ENCODE assay signal across 8 cellular contexts in the genomic region with DNA sequence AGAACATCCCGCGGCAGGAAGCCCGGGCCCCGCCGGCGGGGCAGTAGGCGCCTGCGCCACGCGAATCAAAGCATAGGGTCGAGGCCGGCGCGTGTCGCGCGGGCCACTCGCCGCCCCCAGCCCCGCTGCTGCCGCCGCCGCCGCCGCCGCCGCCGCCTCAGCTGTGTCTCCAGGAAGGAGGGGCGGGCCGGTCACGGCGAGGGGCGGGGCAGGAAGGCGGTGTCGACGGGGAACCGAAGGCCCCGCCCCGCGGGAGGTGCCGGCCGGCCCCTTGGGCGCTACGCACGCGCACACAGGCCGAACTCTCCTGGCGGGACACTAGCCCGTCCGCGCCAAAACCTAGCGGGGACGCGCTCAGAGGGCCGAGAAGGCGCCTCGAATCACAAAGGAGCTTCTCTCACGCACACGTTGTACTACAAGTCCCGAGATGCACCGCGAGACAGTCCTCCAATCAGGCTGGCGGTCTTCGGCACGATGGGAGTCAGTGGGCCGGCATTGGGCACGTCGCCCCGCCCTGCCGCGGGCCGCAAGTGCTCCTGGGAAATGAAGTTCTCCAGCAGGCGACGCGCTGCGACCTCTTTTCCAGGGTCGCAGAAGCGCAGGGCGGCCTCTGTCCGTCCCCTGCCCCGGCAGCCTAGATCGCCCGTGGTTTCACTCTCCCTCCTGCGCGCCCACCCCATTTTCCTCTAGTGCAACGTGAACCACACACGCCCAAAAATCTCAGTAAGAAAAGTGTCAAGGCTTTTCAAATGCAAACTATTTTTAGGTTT. TPM values are rescaled to one million over a fixed set of nuclear protein-coding genes. Genes with fewer than 3 reads are reported as not detected.
DNase-seq lines count a peak whose midpoint lies in the region; ATAC-seq and TF ChIP-seq lines count a peak whose summit lies in the region.

TSS of gene RALGAPA2 (minus strand) at position 171 of the 770 bp plus-strand sequence. CDS start at position 7, 164 bp downstream.

- peak; percentile 95 for ATAC-seq in HG02759 (IDR thresholded peaks at IDR 0.05; ENCODE audit: unreplicated experiment)
- ATAC-seq in Right ventricle myocardium inferior, result peak; percentile 99

- H3K36me3 ChIP-seq in ovary, result no peaks in the 10 kb centered on the region
- no peaks in the 10 kb centered on the region for H3K36me3 ChIP-seq in thyroid gland

- intact Hi-C loops in Right ventricle myocardium inferior (cut with DNase I) (loop anchor here (5.0 kb wide), 1 partner anchor 45 kb away; no protein-coding TSS in a partner anchor), ovary (cut with DNase I) (no loop called here), thyroid gland (cut with DNase I) (no loop called here)

- TF ChIP-seq POLR2A in ovary (IDR thresholded peaks at IDR 0.05) (peak; percentile 48), thyroid gland (IDR thresholded peaks at IDR 0.05) (peak; percentile 88 to 94)

- no peak for TF ChIP-seq CTCF in GM12864 (IDR thresholded peaks at IDR 0.05; ENCODE audit: low read depth, low read length, missing control alignments)
- no peak for TF ChIP-seq CTCF in ovary (IDR thresholded peaks at IDR 0.05)
- peak in 1 of 6 experiments; percentile 37 for TF ChIP-seq CTCF in thyroid gland (IDR thresholded peaks at IDR 0.05)

- H3K9me3 ChIP-seq in ovary, result no peaks in the 10 kb centered on the region
- H3K9me3 ChIP-seq in thyroid gland, result no peaks in the 10 kb centered on the region

- DNase-seq in GM12864 (ENCODE audit: low read depth) (peak; percentile 94), NCI-H1417 (lab: John Stamatoyannopoulos, UW) (peak; percentile 91 to 100 (median 99)), SW 1271 (lab: John Stamatoyannopoulos, UW) (peak; percentile 94 to 96), Right ventricle myocardium inferior (ENCODE audit: missing footprints) (peak; percentile 99), ovary (peak; percentile 97 to 98 (median 97)), thyroid gland (peak; percentile 99)
- DNase-seq in activated naive CD8-positive, alpha-beta T cell treated with anti-CD3 and anti-CD28 coated beads, Interleukin-2, amount 50 U/mL, for 16 hours (ENCODE audit: low read depth, low spot score), result peak; percentile 90

- H3K27ac ChIP-seq in ovary (peak within 1 kb of the TSS; percentile 80 to 90), thyroid gland (peak within 1 kb of the TSS; percentile 52 to 92 (median 87))

- H3K4me3 ChIP-seq in GM12864 (ENCODE audit: low read depth, low read length), result peak within 1 kb of the TSS; percentile 96
- peak within 1 kb of the TSS; percentile 89 for H3K4me3 ChIP-seq in ovary
- peak within 1 kb of the TSS; percentile 43 to 92 (median 88) for H3K4me3 ChIP-seq in thyroid gland (replicated peaks in 1 of 3)

- WGBS in ovary, 3 donors, result 0 to 1% (median 1%) methylated on average over 48 to 87 of the region's 87 CpGs
- 0 to 2% methylated on average over 15 to 43 of the region's 87 CpGs for WGBS in thyroid gland, 2 donors

- no peaks in the 10 kb centered on the region for H3K27me3 ChIP-seq in ovary
- H3K27me3 ChIP-seq in thyroid gland, result no peaks in the 10 kb centered on the region

- TF ChIP-seq EP300 in ovary (IDR thresholded peaks at IDR 0.05), result no peak

- H3K4me1 ChIP-seq in ovary (ENCODE audit: insufficient read depth) (peaks cover 8% of the 10 kb centered on the region), thyroid gland (peaks cover 18 to 20% of the 10 kb centered on the region in 2 donors)

RNA-seq across cellular contexts. Expression of gene RALGAPA2, which starts in this region (rescaled TPM):
- total RNA-seq in Right ventricle myocardium inferior, result 16.5 TPM
- 10 to 100 TPM; 11.9 to 27.5 (median 19.9) TPM for total RNA-seq in ovary
- 10 to 100 TPM in 1 of 2 donors, 1 to 10 TPM in 1; 8.4 to 31.7 TPM for polyA plus RNA-seq in ovary
- total RNA-seq in thyroid gland, result 100 to 1,000 TPM in 1 of 4 donors, 10 to 100 TPM in 3; 89.7 to 126 (median 97.8) TPM

Comparison
In these comparisons a context has a peak if more than half of its experiments do, and no peak if none do; other contexts are left out.
1. Peak in every context shown above with its lines: DNase-seq, ATAC-seq, H3K4me3 ChIP-seq and H3K27ac ChIP-seq.